1 cellular context compared by ENCODE assay signal in the genomic region with DNA sequence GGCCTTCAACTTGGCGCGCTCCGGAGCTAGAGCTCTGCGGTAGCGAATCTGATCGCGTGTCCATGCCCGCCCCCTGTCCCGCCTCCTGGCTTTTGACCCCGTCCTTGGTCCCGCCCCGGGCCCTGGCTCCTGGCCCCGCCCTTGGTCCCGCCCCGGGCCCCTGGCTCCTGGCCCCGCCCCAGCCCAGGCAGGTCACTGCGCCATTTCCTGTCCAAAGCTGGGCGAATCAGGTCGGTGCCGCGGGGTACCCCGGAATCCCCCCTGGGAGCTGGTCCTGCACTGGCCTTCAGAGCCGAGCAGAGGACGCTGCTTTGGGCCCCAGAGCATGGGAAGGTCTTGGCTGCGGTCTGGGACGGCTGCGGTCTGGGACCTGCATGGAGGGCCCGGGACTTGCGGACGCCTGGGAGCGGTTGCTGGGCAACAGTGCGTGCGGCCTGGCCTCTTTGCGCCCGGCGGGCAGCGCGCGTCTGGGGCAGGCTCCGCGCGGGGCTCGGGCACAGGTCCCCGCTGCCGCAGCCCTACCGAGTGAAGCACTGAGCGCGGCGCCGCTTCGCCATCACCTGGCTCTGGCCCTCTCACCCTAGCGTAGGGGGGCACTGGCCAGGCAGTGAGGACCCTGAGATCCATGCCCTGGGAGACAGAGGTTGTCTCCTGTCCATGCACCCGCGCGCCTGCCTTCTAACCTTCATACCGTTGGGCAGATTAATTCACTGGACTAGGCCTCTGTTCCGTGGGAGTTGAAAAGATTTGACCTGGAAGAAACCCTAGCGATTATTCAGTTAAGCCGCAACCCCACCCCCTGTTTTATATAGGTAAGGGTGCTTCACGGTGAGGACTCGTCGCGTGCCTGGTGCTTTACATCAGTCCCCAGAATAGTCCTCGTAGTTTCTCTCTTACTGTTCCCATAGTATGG.
TF ChIP-seq lines count a peak whose summit lies in the region.

A gene with protein sequence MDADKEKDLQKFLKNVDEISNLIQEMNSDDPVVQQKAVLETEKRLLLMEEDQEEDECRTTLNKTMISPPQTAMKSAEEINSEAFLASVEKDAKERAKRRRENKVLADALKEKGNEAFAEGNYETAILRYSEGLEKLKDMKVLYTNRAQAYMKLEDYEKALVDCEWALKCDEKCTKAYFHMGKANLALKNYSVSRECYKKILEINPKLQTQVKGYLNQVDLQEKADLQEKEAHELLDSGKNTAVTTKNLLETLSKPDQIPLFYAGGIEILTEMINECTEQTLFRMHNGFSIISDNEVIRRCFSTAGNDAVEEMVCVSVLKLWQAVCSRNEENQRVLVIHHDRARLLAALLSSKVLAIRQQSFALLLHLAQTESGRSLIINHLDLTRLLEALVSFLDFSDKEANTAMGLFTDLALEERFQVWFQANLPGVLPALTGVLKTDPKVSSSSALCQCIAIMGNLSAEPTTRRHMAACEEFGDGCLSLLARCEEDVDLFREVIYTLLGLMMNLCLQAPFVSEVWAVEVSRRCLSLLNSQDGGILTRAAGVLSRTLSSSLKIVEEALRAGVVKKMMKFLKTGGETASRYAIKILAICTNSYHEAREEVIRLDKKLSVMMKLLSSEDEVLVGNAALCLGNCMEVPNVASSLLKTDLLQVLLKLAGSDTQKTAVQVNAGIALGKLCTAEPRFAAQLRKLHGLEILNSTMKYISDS (plus strand): TSS at position 195 of the 913 bp plus-strand sequence. CDS start 1,675 bp downstream, outside the sequence.

TF ChIP-seq in SK-N-SH, 30 proteins besides CTCF, POLR2A, EP300 and RAD21 (continued from another document):
- TF ChIP-seq NRF1 (IDR thresholded peaks at IDR 0.05; ENCODE audit: low read depth, low read length) (0 out of 2 replicates have a peak, but pooled peaks have one; percentile 7), POLR2AphosphoS5 (IDR thresholded peaks at IDR 0.05; ENCODE audit: low read depth, low read length) (peak; percentile 88), RXRA (IDR thresholded peaks at IDR 0.05; ENCODE audit: borderline replicate concordance, low read depth) (no peak), SIN3A (IDR thresholded peaks at IDR 0.05; ENCODE audit: borderline replicate concordance, low read depth, low read length) (peak; percentile 19; the same call in 1 of the 2 replicates), TEAD4 (IDR thresholded peaks at IDR 0.05; ENCODE audit: borderline replicate concordance, insufficient read depth) (no peak), MXI1 (IDR thresholded peaks at IDR 0.05; ENCODE audit: low read depth, low read length) (peak; percentile 83), FOXM1 (IDR thresholded peaks at IDR 0.05; ENCODE audit: low read depth) (no peak), FOXJ3 (CRISPR knock-in tag; IDR thresholded peaks at IDR 0.05) (no peak), RCOR1 (IDR thresholded peaks at IDR 0.05; ENCODE audit: low read length) (no peak), EZH2phosphoT487 (IDR thresholded peaks at IDR 0.05; ENCODE audit: borderline replicate concordance, low read depth) (no peak), GATA2 (CRISPR knock-in tag; IDR thresholded peaks at IDR 0.05) (no peak), FOSL2 (IDR thresholded peaks at IDR 0.05; ENCODE audit: borderline replicate concordance, low read depth) (no peak), TAF1 (IDR thresholded peaks at IDR 0.05; ENCODE audit: borderline replicate concordance, low read depth, low read length) (peak; percentile 74), TCF12 (IDR thresholded peaks at IDR 0.05) (no peak), CHD2 (IDR thresholded peaks at IDR 0.05; ENCODE audit: low read length, partially characterized antibody) (peak; percentile 51), GABPA (IDR thresholded peaks at IDR 0.05; ENCODE audit: low read depth) (peak; percentile 61)
- TF ChIP-seq, protein P1, sequence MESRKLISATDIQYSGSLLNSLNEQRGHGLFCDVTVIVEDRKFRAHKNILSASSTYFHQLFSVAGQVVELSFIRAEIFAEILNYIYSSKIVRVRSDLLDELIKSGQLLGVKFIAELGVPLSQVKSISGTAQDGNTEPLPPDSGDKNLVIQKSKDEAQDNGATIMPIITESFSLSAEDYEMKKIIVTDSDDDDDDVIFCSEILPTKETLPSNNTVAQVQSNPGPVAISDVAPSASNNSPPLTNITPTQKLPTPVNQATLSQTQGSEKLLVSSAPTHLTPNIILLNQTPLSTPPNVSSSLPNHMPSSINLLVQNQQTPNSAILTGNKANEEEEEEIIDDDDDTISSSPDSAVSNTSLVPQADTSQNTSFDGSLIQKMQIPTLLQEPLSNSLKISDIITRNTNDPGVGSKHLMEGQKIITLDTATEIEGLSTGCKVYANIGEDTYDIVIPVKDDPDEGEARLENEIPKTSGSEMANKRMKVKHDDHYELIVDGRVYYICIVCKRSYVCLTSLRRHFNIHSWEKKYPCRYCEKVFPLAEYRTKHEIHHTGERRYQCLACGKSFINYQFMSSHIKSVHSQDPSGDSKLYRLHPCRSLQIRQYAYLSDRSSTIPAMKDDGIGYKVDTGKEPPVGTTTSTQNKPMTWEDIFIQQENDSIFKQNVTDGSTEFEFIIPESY (IDR thresholded peaks at IDR 0.05; ENCODE audit: borderline replicate concordance, low read depth), result no peak
- TF ChIP-seq, protein P2, sequence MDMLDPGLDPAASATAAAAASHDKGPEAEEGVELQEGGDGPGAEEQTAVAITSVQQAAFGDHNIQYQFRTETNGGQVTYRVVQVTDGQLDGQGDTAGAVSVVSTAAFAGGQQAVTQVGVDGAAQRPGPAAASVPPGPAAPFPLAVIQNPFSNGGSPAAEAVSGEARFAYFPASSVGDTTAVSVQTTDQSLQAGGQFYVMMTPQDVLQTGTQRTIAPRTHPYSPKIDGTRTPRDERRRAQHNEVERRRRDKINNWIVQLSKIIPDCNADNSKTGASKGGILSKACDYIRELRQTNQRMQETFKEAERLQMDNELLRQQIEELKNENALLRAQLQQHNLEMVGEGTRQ (IDR thresholded peaks at IDR 0.05; ENCODE audit: borderline replicate concordance, low read depth, low read length), result no peak
- TF ChIP-seq, protein P3, sequence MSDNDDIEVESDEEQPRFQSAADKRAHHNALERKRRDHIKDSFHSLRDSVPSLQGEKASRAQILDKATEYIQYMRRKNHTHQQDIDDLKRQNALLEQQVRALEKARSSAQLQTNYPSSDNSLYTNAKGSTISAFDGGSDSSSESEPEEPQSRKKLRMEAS (IDR thresholded peaks at IDR 0.05; ENCODE audit: low read depth), result 0 out of 2 replicates have a peak, but pooled peaks have one; percentile 80
TF ChIP-seq in SK-N-SH: peak in this region for 9.
